Comparison of ENCODE assay signal across 15 cellular contexts in genomic region chr5:110270-110888, GRCh38. TPM values are rescaled to one million over a fixed set of nuclear protein-coding genes. Genes with fewer than 3 reads are reported as not detected.
A peak's percentile ranks its signal among the peaks of the same experiment; 100 is the strongest.
DNase-seq lines count a peak whose midpoint lies in the region; ATAC-seq, FAIRE-seq and TF ChIP-seq lines count a peak whose summit lies in the region.
"Had no signal": no experiment of that assay in that cellular context is flagged by ENCODE, and none has a peak within 500 bp of the region (broad histone marks: within the 10 kb centered on the region; RNA-seq: fewer than 3 reads in every experiment).

No MANE protein-coding gene starts in this region.

- H3K4me1 Mint-ChIP-seq in glutamatergic neuron (ENCODE audit: low read depth, unreplicated experiment): peaks cover 34% of the 10 kb centered on the region
- no peaks in the 10 kb centered on the region for H3K4me1 Mint-ChIP-seq in Caco-2 (ENCODE audit: low read depth, unreplicated experiment)
- H3K4me1 Mint-ChIP-seq: CD8-positive, alpha-beta memory T cell had no signal

- H3K36me3 Mint-ChIP-seq in glutamatergic neuron (ENCODE audit: unreplicated experiment): peaks cover 33% of the 10 kb centered on the region
- peaks cover 35% of the 10 kb centered on the region for H3K36me3 Mint-ChIP-seq in Caco-2 (ENCODE audit: insufficient read depth, unreplicated experiment)
- H3K36me3 Mint-ChIP-seq: CD8-positive, alpha-beta memory T cell had no signal

- H3K4me1 ChIP-seq in K562 (replicated peaks in 1 of 2; ENCODE audit: control insufficient read depth in 2 of 2, insufficient read depth in 2 of 2, low read length in 2 of 2): no peaks in the 10 kb centered on the region
- H3K4me1 ChIP-seq in Caco-2: no peaks in the 10 kb centered on the region
- H3K4me1 ChIP-seq: A549 had no signal

- H3K27me3 Mint-ChIP-seq in glutamatergic neuron (ENCODE audit: unreplicated experiment): peaks cover 25% of the 10 kb centered on the region
- no peaks in the 10 kb centered on the region for H3K27me3 Mint-ChIP-seq in Caco-2 (ENCODE audit: insufficient read depth, unreplicated experiment)

- no peak for ATAC-seq in K562
- ATAC-seq in HG02938 (IDR thresholded peaks at IDR 0.05; ENCODE audit: unreplicated experiment): no peak
- ATAC-seq in HG03039 (IDR thresholded peaks at IDR 0.05; ENCODE audit: unreplicated experiment): no peak
- ATAC-seq: A549 had no signal

- no peak overlapping the region for H2AFZ ChIP-seq in K562 (ENCODE audit: low read depth, low read length)

- no peak overlapping the region for H3K27ac ChIP-seq in K562 (ENCODE audit: extremely low read depth, low read depth, low read length)
- H3K27ac ChIP-seq: A549, BLaER1 had no signal

- H3K79me2 ChIP-seq in K562 (ENCODE audit: control insufficient read depth, insufficient read depth, low read length): no peaks in the 10 kb centered on the region

- no peaks in the 10 kb centered on the region for H3K9me1 ChIP-seq in K562 (ENCODE audit: control insufficient read depth, insufficient read depth, low read length)

- TF ChIP-seq EP300 in K562 (IDR thresholded peaks at IDR 0.05; ENCODE audit: low read length): no peak

- CTCF ChIA-PET in K562 (lab: Yijun Ruan, JAX; ENCODE audit: low intra/inter-chr PET ratio) (no interaction called here), Caco-2 (lab: Charles Lee) (no interaction called here)

- peaks cover 24 to 67% of the 10 kb centered on the region in 2 experiments for H3K27me3 ChIP-seq in K562 (ENCODE audit: control insufficient read depth in 2 of 2, insufficient read depth in 2 of 2, low read length in 2 of 2)
- H3K27me3 ChIP-seq in Caco-2 (replicated peaks; ENCODE audit: control insufficient read depth, insufficient read depth, low read length): no peaks in the 10 kb centered on the region
- H3K27me3 ChIP-seq: BLaER1 had no signal

- FAIRE-seq in HTR-8/SVneo (lab: Jason Lieb, UNC) (peak; percentile 100), K562 (lab: Jason Lieb, UNC) (no peak), urothelium cell line (lab: Jason Lieb, UNC) (peak; percentile 99)
- FAIRE-seq: A549 had no signal

- intact Hi-C loops in K562 (cut with micrococcal nuclease): no loop called here
- intact Hi-C loops in Caco-2 (cut with micrococcal nuclease; ENCODE audit: unreplicated experiment): no loop called here

- H3K36me3 ChIP-seq in K562 (ENCODE audit: control insufficient read depth, insufficient read depth, low read length) (no peaks in the 10 kb centered on the region), Caco-2 (ENCODE audit: control insufficient read depth, insufficient read depth, low read length) (no peaks in the 10 kb centered on the region)

- H3K4me2 ChIP-seq in K562 (ENCODE audit: insufficient read depth, low read length): no peak overlapping the region
- H3K4me2 ChIP-seq: A549, BLaER1 had no signal

- 9% methylated on average over 26 of the region's 26 CpGs for WGBS in K562 (ENCODE audit: insufficient coverage, low coverage, missing lambda C conversion rate)

- no peak for TF ChIP-seq CTCF in K562 (IDR thresholded peaks at IDR 0.05 in 2 of 3, conservative IDR thresholded peaks at IDR 0.05 in 1 of 3; ENCODE audit: insufficient read depth in 2 of 3, low read depth in 1 of 3, low read length in 3 of 3)
- TF ChIP-seq CTCF in glutamatergic neuron (IDR thresholded peaks at IDR 0.05; ENCODE audit: partially characterized antibody, unreplicated experiment): no peak
- no peak for TF ChIP-seq CTCF in Caco-2 (IDR thresholded peaks at IDR 0.05; ENCODE audit: insufficient read depth in 1 of 2, low read depth in 1 of 2, low read length in 1 of 2, severe bottlenecking in 1 of 2, unreplicated experiment in 1 of 2)

- H3K9ac ChIP-seq in K562 (ENCODE audit: insufficient read depth in 1 of 2, low read depth in 2 of 2, low read length in 2 of 2): no peak overlapping the region
- H3K9ac ChIP-seq: BLaER1 had no signal

- in situ Hi-C loops in K562 (cut with MboI): no loop called here

- H4K20me1 ChIP-seq in K562 (replicated peaks; ENCODE audit: control insufficient read depth, insufficient read depth, low read length): peaks cover 9% of the 10 kb centered on the region; the same call in 1 of the 2 replicates

- H3K4me3 Mint-ChIP-seq in glutamatergic neuron (ENCODE audit: unreplicated experiment) (no peak overlapping the region), Caco-2 (ENCODE audit: unreplicated experiment) (no peak overlapping the region)
- H3K4me3 Mint-ChIP-seq: CD8-positive, alpha-beta memory T cell had no signal

- H3K27ac Mint-ChIP-seq in glutamatergic neuron (ENCODE audit: unreplicated experiment) (peak overlapping the region; percentile 11), Caco-2 (ENCODE audit: unreplicated experiment) (no peak overlapping the region)

- no peak for TF ChIP-seq RAD21 in K562 (CRISPR knock-in tag; conservative IDR thresholded peaks at IDR 0.05 in 1 of 2, IDR thresholded peaks at IDR 0.05 in 1 of 2)

- H3K4me3 ChIP-seq in K562 (no peak overlapping the region), Caco-2 (ENCODE audit: low read depth, low read length) (no peak overlapping the region)
- H3K4me3 ChIP-seq: A549, BLaER1 had no signal

- POLR2A ChIA-PET in K562 (lab: Yijun Ruan, JAX): no interaction called here
- POLR2A ChIA-PET in Caco-2 (lab: Charles Lee): no interaction called here

- no peak for DNase-seq in HTR-8/SVneo (ENCODE audit: insufficient read length, low spot score)
- no peak for DNase-seq in K562 (ENCODE audit: extremely low read depth in 1 of 4, low spot score in 3 of 4)
- no peak for DNase-seq in glutamatergic neuron
- no peak for DNase-seq in urothelium cell line (ENCODE audit: low spot score)
- DNase-seq in Caco-2: no peak
- DNase-seq: CD8-positive, alpha-beta memory T cell; DMS53; GF-D8; H7; Karpas-422 had no signal

- BruUV-seq in K562 (replicated peaks; lab: Mats Ljungman, UMichigan) (no TSS peak), Caco-2 (replicated peaks; lab: Mats Ljungman, UMichigan) (no TSS peak)

- H3K9me3 ChIP-seq in K562 (replicated peaks; ENCODE audit: control insufficient read depth, insufficient read depth, low read depth, low read length): no peaks in the 10 kb centered on the region
- H3K9me3 ChIP-seq in Caco-2: no peaks in the 10 kb centered on the region
- H3K9me3 ChIP-seq: A549 had no signal

- no peak for TF ChIP-seq POLR2A in K562 (conservative IDR thresholded peaks at IDR 0.05)

- H3K9me3 Mint-ChIP-seq in glutamatergic neuron (ENCODE audit: unreplicated experiment) (peaks cover 22% of the 10 kb centered on the region), Caco-2 (ENCODE audit: unreplicated experiment) (peaks cover 6% of the 10 kb centered on the region)

TF ChIP-seq in K562, 482 proteins besides CTCF, POLR2A, EP300 and RAD21:
- TF ChIP-seq MAX (CRISPR knock-in tag; IDR thresholded peaks at IDR 0.05) (peak; percentile 46; the same call in 1 of the 2 replicates), XRCC5 (IDR thresholded peaks at IDR 0.05; ENCODE audit: low read depth, low read length) (no peak)

RNA-seq across cellular contexts. Expression of gene PLEKHG4B, which starts 18.4 kb away (rescaled TPM):
- total RNA-seq in K562 (2011; cell fraction: chromatin; rRNA removed; ENCODE audit: low replicate concordance): not detected in 2 replicates
- not detected in 2 replicates for total RNA-seq in K562 (2011; cell fraction: nucleolus; rRNA removed)
- not detected in 2 replicates for total RNA-seq in K562 (2011; cell fraction: nucleoplasm; rRNA removed)
- not detected in 2 replicates for total RNA-seq in K562 (2014; rRNA removed)
- total RNA-seq in K562 (2014; rRNA removed; fragmentation: Illumina TruSeq; extraction: Trizol): not detected in 2 replicates
- not detected in 2 replicates for total RNA-seq in K562 (2015; rRNA removed; fragmentation: Illumina TruSeq; extraction: Trizol)
- total RNA-seq in K562 (2021): 0.02 and 0.04 TPM in 2 replicates
- not detected in 2 replicates for polyA plus RNA-seq in K562 (2011; rRNA removed)
- polyA plus RNA-seq in K562 (2011; cell fraction: cytosol; rRNA removed): not detected in 2 replicates
- polyA plus RNA-seq in K562 (2011; cell fraction: nucleus; rRNA removed): not detected in 2 replicates
- polyA plus RNA-seq in K562 (2012): 0.01 TPM in 2 replicates
- polyA plus RNA-seq in K562 (2014; fragmentation: Illumina TruSeq; extraction: Trizol): not detected in 2 replicates
- not detected for polyA plus RNA-seq in K562 (2014; fragmentation: Nextera tagmentation; extraction: Ambion mirVana)
- not detected in 2 replicates for polyA plus RNA-seq in K562 (2014; rRNA removed)
- not detected in 2 replicates for polyA minus RNA-seq in K562 (2011; rRNA and poly(A)+ RNA removed)
- polyA minus RNA-seq in K562 (2011; cell fraction: cytosol; rRNA and poly(A)+ RNA removed): not detected in 2 replicates
- polyA minus RNA-seq in K562 (2011; cell fraction: nucleus; rRNA and poly(A)+ RNA removed): not detected in 2 replicates
- 49.4 TPM for total RNA-seq in glutamatergic neuron (ENCODE audit: unreplicated experiment)
- total RNA-seq in Caco-2 (2022): 15.0 TPM in 2 replicates
- total RNA-seq: CD8-positive, alpha-beta memory T cell; HT-29 had no signal
- polyA plus RNA-seq: CD8-positive, alpha-beta memory T cell had no signal

Comparison
In these comparisons a context has a peak if more than half of its experiments do, and no peak if none do; other contexts are left out.
1. RNA of gene PLEKHG4B, which starts 18.4 kb away (total RNA-seq): 49.4 TPM in glutamatergic neuron (single experiment) and 15.0 TPM in Caco-2; 0.02 to 0.04 TPM in K562; every median in the first group is over 10 times any median in the second.